16 cellular contexts compared by ENCODE assay signal in the genomic region with DNA sequence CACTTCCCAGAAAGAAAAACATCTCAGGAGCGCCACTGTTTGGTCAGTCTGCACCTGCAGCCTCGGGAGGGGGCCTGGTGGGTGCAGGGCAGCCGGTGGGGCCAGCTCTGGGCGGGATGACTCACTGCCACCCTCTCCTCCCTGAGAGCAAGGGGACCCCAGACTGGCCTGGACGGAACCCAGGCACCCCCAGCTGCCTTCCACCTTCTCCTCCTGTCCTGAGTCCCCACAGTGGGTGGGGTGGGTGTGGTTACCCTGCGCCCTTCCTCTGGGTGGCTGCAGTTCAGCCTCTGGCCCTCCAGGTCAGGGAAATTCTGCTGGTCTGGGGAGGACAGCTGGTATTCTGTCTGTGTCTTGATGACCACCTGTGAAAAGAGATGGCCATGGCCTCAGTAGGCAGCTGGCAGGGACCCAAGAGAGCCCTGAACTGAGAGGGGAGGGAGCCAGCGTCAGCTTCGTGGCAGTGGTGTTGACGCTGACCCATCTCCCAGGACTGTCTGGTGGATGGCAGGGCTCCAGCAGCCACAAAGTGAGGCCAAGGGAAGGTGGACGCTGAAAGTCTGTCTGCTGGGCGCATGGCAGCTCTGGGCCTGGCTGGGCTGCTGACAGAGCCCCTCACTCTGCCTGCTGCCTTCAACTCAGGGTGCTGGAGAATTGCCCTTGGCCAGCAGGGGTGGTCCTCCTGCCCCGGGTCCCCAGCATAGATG. TPM values are rescaled to one million over a fixed set of nuclear protein-coding genes. Genes with fewer than 3 reads are reported as not detected.
A peak's percentile ranks its signal among the peaks of the same experiment; 100 is the strongest.
DNase-seq lines count a peak whose midpoint lies in the region; ATAC-seq and TF ChIP-seq lines count a peak whose summit lies in the region.
"Had no signal": no experiment of that assay in that cellular context is flagged by ENCODE, and none has a peak within 500 bp of the region (broad histone marks: within the 10 kb centered on the region; RNA-seq: fewer than 3 reads in every experiment).

No MANE protein-coding gene starts in this region.

- H3K27me3 ChIP-seq in SJCRH30 (no peaks in the 10 kb centered on the region), neuronal stem cell (ENCODE audit: control insufficient read depth in 3 of 3, insufficient read depth in 3 of 3, low read depth in 1 of 3, low read length in 3 of 3) (peaks cover 0 to 62% (median 45%) of the 10 kb centered on the region in 3 experiments)

- no peak overlapping the region for H2BK5ac ChIP-seq in neuronal stem cell (ENCODE audit: low read length)

- H3K4me2 ChIP-seq in neuronal stem cell (ENCODE audit: insufficient read depth, low read length, poor library complexity, severe bottlenecking): no peak overlapping the region

- H4K8ac ChIP-seq in neuronal stem cell (ENCODE audit: low read depth, low read length): peak overlapping the region; percentile 23

- no peaks in the 10 kb centered on the region for H3K36me3 Mint-ChIP-seq in Calu3 (ENCODE audit: insufficient read depth, unreplicated experiment)
- H3K36me3 Mint-ChIP-seq: activated CD4-positive, alpha-beta memory T cell treated with anti-CD3 and anti-CD28 coated beads for 36 hours; activated naive CD8-positive, alpha-beta T cell treated with anti-CD3 and anti-CD28 coated beads for 36 hours had no signal

- DNase-seq in NCI-H2196 (lab: John Stamatoyannopoulos, UW; ENCODE audit: unreplicated experiment) (peak; percentile 34), NCI-H2196 treated with DMSO at 0.1 percent for 48 hours (lab: John Stamatoyannopoulos, UW; ENCODE audit: unreplicated experiment) (no peak), SJCRH30 (peak; percentile 40 to 42), neuronal stem cell (ENCODE audit: low spot score) (no peak), Calu3 (no peak)
- DNase-seq: 8988T; activated CD4-positive, alpha-beta memory T cell treated with anti-CD3 and anti-CD28 coated beads for 36 hours; activated naive CD8-positive, alpha-beta T cell treated with anti-CD3 and anti-CD28 coated beads for 36 hours; activated T-cell treated with anti-CD3 and anti-CD28 coated beads, Interleukin-2, amount 50 U/mL, for 4 hours; KG1; NCI-H1092 treated with DMSO at 0.1 percent for 48 hours; NCI-H2227 treated with DMSO at 0.1 percent for 48 hours; stimulated activated naive CD8-positive, alpha-beta T cell treated with anti-CD3 and anti-CD28 coated beads, Interleukin-15, Interleukin-2, amounts not matched to agents 100 U/mL and 50 U/mL, for 24 hours; upper lobe of left lung had no signal

- ATAC-seq in GM21515 (IDR thresholded peaks at IDR 0.05; ENCODE audit: unreplicated experiment): no peak
- ATAC-seq: activated T-cell treated with anti-CD3 and anti-CD28 coated beads, Interleukin-2, amount 50 U/mL, for 4 hours; stimulated activated naive CD8-positive, alpha-beta T cell treated with anti-CD3 and anti-CD28 coated beads, Interleukin-15, Interleukin-2, amounts not matched to agents 100 U/mL and 50 U/mL, for 24 hours had no signal

- WGBS in neuronal stem cell (ENCODE audit: extremely low coverage in 2 of 2, insufficient read length in 2 of 2, insufficient replicate concordance in 1 of 2), 2 donors: no CpG with 5 or more reads among the region's 12 CpGs

- H2BK15ac ChIP-seq in neuronal stem cell (ENCODE audit: low read length): peak overlapping the region; percentile 99

- H3K4me3 ChIP-seq in SJCRH30: no peak overlapping the region
- no peak overlapping the region for H3K4me3 ChIP-seq in neuronal stem cell (ENCODE audit: low read length in 2 of 2)
- H3K4me3 ChIP-seq: upper lobe of left lung had no signal

- H3K9ac ChIP-seq in neuronal stem cell (ENCODE audit: low read depth, low read length, poor library complexity): peak overlapping the region; percentile 63

- H3K4me1 Mint-ChIP-seq in Calu3 (ENCODE audit: low read depth, unreplicated experiment): peaks cover 11% of the 10 kb centered on the region

- BruUV-seq in Calu3 (replicated peaks; lab: Mats Ljungman, UMichigan): no TSS peak

- no peaks in the 10 kb centered on the region for H3K36me3 ChIP-seq in SJCRH30
- no peaks in the 10 kb centered on the region for H3K36me3 ChIP-seq in neuronal stem cell (replicated peaks in 1 of 2; ENCODE audit: control insufficient read depth in 2 of 2, insufficient read depth in 2 of 2, low read length in 2 of 2)
- H3K36me3 ChIP-seq: upper lobe of left lung had no signal

- peak overlapping the region; percentile 55 for H3K23ac ChIP-seq in neuronal stem cell (ENCODE audit: low read depth, low read length, poor library complexity)

- H3K4me1 ChIP-seq in SJCRH30: no peaks in the 10 kb centered on the region; the same call in none of the 2 replicates
- H3K4me1 ChIP-seq in neuronal stem cell (ENCODE audit: control insufficient read depth in 2 of 2, insufficient read depth in 1 of 2, low read depth in 1 of 2, low read length in 2 of 2): peaks cover 7 to 14% of the 10 kb centered on the region in 2 donors

- H2BK120ac ChIP-seq in neuronal stem cell (ENCODE audit: low read depth, low read length): peak overlapping the region; percentile 61

- TF ChIP-seq CTCF in Calu3 (IDR thresholded peaks at IDR 0.05; ENCODE audit: unreplicated experiment): no peak

- H3K9me3 Mint-ChIP-seq in Calu3 (ENCODE audit: low read depth, unreplicated experiment): no peaks in the 10 kb centered on the region
- H3K9me3 Mint-ChIP-seq: activated CD4-positive, alpha-beta memory T cell treated with anti-CD3 and anti-CD28 coated beads for 36 hours; activated naive CD8-positive, alpha-beta T cell treated with anti-CD3 and anti-CD28 coated beads for 36 hours; activated T-cell treated with anti-CD3 and anti-CD28 coated beads, Interleukin-2, amount 50 U/mL, for 4 hours had no signal

- H3K14ac ChIP-seq in neuronal stem cell (ENCODE audit: low read length): no peak overlapping the region

- no peak overlapping the region for H3K27ac Mint-ChIP-seq in Calu3 (ENCODE audit: unreplicated experiment)
- H3K27ac Mint-ChIP-seq: activated CD4-positive, alpha-beta memory T cell treated with anti-CD3 and anti-CD28 coated beads for 36 hours; activated naive CD8-positive, alpha-beta T cell treated with anti-CD3 and anti-CD28 coated beads for 36 hours; progenitor cell of endocrine pancreas had no signal

- H3K79me1 ChIP-seq in neuronal stem cell (ENCODE audit: low read depth, low read length): peaks cover 1% of the 10 kb centered on the region

- no peak overlapping the region for H3K4me3 Mint-ChIP-seq in Calu3 (ENCODE audit: low read depth, unreplicated experiment)
- H3K4me3 Mint-ChIP-seq: activated CD4-positive, alpha-beta memory T cell treated with anti-CD3 and anti-CD28 coated beads for 36 hours; activated naive CD8-positive, alpha-beta T cell treated with anti-CD3 and anti-CD28 coated beads for 36 hours; activated T-cell treated with anti-CD3 and anti-CD28 coated beads, Interleukin-2, amount 50 U/mL, for 4 hours had no signal

- peak overlapping the region; percentile 99 for H2AK5ac ChIP-seq in neuronal stem cell (ENCODE audit: low read depth, low read length)

- H2AFZ ChIP-seq in neuronal stem cell (ENCODE audit: low read length): no peak overlapping the region

- no peak overlapping the region for H3K27ac ChIP-seq in SJCRH30
- H3K27ac ChIP-seq in neuronal stem cell (replicated peaks; ENCODE audit: low read length): no peak overlapping the region
- H3K27ac ChIP-seq: upper lobe of left lung had no signal

- H4K91ac ChIP-seq in neuronal stem cell (ENCODE audit: low read depth, low read length, poor library complexity): no peak overlapping the region

- H3K18ac ChIP-seq in neuronal stem cell (ENCODE audit: low read length): peak overlapping the region; percentile 71

- peak overlapping the region; percentile 23 for H3K4ac ChIP-seq in neuronal stem cell (ENCODE audit: low read length)

- H2BK12ac ChIP-seq in neuronal stem cell (ENCODE audit: low read length): peak overlapping the region; percentile 84

- H3K9me3 ChIP-seq in SJCRH30 (replicated peaks): no peaks in the 10 kb centered on the region
- H3K9me3 ChIP-seq in neuronal stem cell (replicated peaks in 1 of 2; ENCODE audit: control insufficient read depth in 2 of 2, insufficient read depth in 1 of 2, low read depth in 1 of 2, low read length in 2 of 2): peaks cover 2 to 18% of the 10 kb centered on the region in 2 donors
- H3K9me3 ChIP-seq: upper lobe of left lung had no signal

- intact Hi-C loops in Calu3 (cut with micrococcal nuclease; ENCODE audit: unreplicated experiment): no loop called here

- CTCF ChIA-PET in Calu3 (lab: Charles Lee): no interaction called here

- peaks cover 70% of the 10 kb centered on the region for H3K27me3 Mint-ChIP-seq in Calu3 (ENCODE audit: unreplicated experiment)

RNA-seq across cellular contexts. Expression of a gene that starts 8.9 kb away (rescaled TPM):
- total RNA-seq in SJCRH30 (2014; rRNA removed; shearing (Covaris generic)): not detected in 2 replicates
- polyA plus RNA-seq in neuronal stem cell (2013, experiment 1 of 2): 9.4 TPM
- polyA plus RNA-seq in neuronal stem cell (2013, experiment 2 of 2): 11.0 TPM
- not detected in 2 replicates for total RNA-seq in Calu3 (2022)
- total RNA-seq: activated CD4-positive, alpha-beta memory T cell treated with anti-CD3 and anti-CD28 coated beads for 36 hours; activated naive CD8-positive, alpha-beta T cell treated with anti-CD3 and anti-CD28 coated beads for 36 hours; activated T-cell treated with anti-CD3 and anti-CD28 coated beads, Interleukin-2, amount 50 U/mL, for 4 hours had no signal

RNA-seq across cellular contexts. Expression of a gene that starts 19.1 kb away (rescaled TPM):
- 23.9 and 28.5 TPM in 2 replicates for total RNA-seq in SJCRH30 (2014; rRNA removed; shearing (Covaris generic))
- 40.1 TPM for polyA plus RNA-seq in neuronal stem cell (2013, experiment 1 of 2)
- polyA plus RNA-seq in neuronal stem cell (2013, experiment 2 of 2): 35.5 TPM
- 21.2 and 24.0 TPM in 2 replicates for total RNA-seq in Calu3 (2022)

RNA-seq across cellular contexts. Expression of a gene that starts 19.1 kb away (rescaled TPM):
- 23.3 and 24.4 TPM in 2 replicates for total RNA-seq in SJCRH30 (2014; rRNA removed; shearing (Covaris generic))
- polyA plus RNA-seq in neuronal stem cell (2013, experiment 1 of 2): 33.5 TPM
- polyA plus RNA-seq in neuronal stem cell (2013, experiment 2 of 2): 35.6 TPM
- 41.0 and 47.2 TPM in 2 replicates for total RNA-seq in Calu3 (2022)

RNA-seq across cellular contexts. Expression of a gene that starts 19.4 kb away (rescaled TPM):
- not detected in 2 replicates for total RNA-seq in SJCRH30 (2014; rRNA removed; shearing (Covaris generic))
- polyA plus RNA-seq in neuronal stem cell (2013, experiment 1 of 2): 0.52 TPM
- 0.43 TPM for polyA plus RNA-seq in neuronal stem cell (2013, experiment 2 of 2)
- not detected in 2 replicates for total RNA-seq in Calu3 (2022)
- total RNA-seq: activated CD4-positive, alpha-beta memory T cell treated with anti-CD3 and anti-CD28 coated beads for 36 hours; activated naive CD8-positive, alpha-beta T cell treated with anti-CD3 and anti-CD28 coated beads for 36 hours; activated T-cell treated with anti-CD3 and anti-CD28 coated beads, Interleukin-2, amount 50 U/mL, for 4 hours; progenitor cell of endocrine pancreas; upper lobe of left lung had no signal

RNA-seq across cellular contexts. Expression of a gene that starts 30.0 kb away (rescaled TPM):
- not detected in 2 replicates for total RNA-seq in SJCRH30 (2014; rRNA removed; shearing (Covaris generic))
- polyA plus RNA-seq in neuronal stem cell (2013, experiment 1 of 2): 16.2 TPM
- 16.5 TPM for polyA plus RNA-seq in neuronal stem cell (2013, experiment 2 of 2)
- total RNA-seq in Calu3 (2022): 11.5 and 15.0 TPM in 2 replicates

Comparison
In these comparisons a context has a peak if more than half of its experiments do, and no peak if none do; other contexts are left out.
1. DNase-seq: peak in NCI-H2196 (single experiment) and SJCRH30 (2 of 2); none in NCI-H2196 treated with DMSO at 0.1 percent for 48 hours (single experiment), neuronal stem cell (single experiment) and Calu3 (single experiment).